In the genomic region with DNA sequence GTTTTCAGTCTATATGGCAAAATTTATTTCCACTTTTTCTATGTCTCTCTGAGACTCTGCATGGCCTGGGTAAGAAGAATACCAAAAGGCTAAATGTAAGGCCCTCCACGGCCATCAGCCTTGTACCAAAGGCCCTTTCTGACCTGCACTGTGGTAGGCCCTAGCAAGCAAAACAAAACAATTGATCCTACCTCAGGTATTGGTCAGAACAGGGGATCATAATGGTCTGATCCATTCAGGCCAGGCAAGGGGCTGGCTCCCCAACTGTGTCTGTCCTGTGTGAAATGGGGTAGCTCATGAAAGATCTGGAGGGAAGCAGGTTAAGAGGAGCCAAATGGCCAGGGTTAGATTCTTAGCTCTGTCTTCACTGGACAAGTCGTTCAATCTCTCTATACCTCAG, we compare ENCODE assay signal across 23 cellular contexts.
"Had no signal": no experiment of that assay in that cellular context is flagged by ENCODE, and none has a peak within 500 bp of the region (broad histone marks: within the 10 kb centered on the region; RNA-seq: fewer than 3 reads in every experiment).

No MANE protein-coding gene starts in this region.

- H3K36me3 Mint-ChIP-seq: memory B cell; mesothelial cell of epicardium; naive thymus-derived CD4-positive, alpha-beta T cell; stimulated activated effector memory CD8-positive, alpha-beta T cell treated with anti-CD3 and anti-CD28 coated beads, Interleukin-12 subunit alpha, Interleukin-12 subunit beta, amount 100 ng/mL, for 72 hours had no signal

- H3K4me3 ChIP-seq: coronary artery, lung, mucosa of descending colon, psoas muscle, sigmoid colon, stomach, thyroid gland, vagina had no signal

- DNase-seq: effector memory CD8-positive, alpha-beta T cell; kidney; mucosa of descending colon; naive thymus-derived CD4-positive, alpha-beta T cell; nucleus accumbens; posterior cingulate gyrus; psoas muscle; right cardiac atrium; sigmoid colon; stimulated activated CD4-positive, alpha-beta T cell treated with anti-CD3 and anti-CD28 coated beads, Interleukin-2, amount 100 ng/mL, for 24 hours; stimulated activated CD4-positive, alpha-beta T cell treated with anti-CD3 and anti-CD28 coated beads, Interleukin-4, amount 100 ng/mL, for 24 hours; stimulated activated naive CD4-positive, alpha-beta T cell treated with Interleukin-2 at 50 U/mL for 16 hours; stomach; thyroid gland; trophoblast cell had no signal

- H3K36me3 ChIP-seq: sigmoid colon, stomach, thyroid gland, vagina had no signal

- ATAC-seq: effector memory CD8-positive, alpha-beta T cell; left lobe of liver; mucosa of descending colon; naive thymus-derived CD4-positive, alpha-beta T cell; psoas muscle; right cardiac atrium; stimulated activated effector memory CD8-positive, alpha-beta T cell treated with anti-CD3 and anti-CD28 coated beads, Interleukin-12 subunit alpha, Interleukin-12 subunit beta, amount 100 ng/mL, for 72 hours had no signal

- H3K9me3 ChIP-seq: mucosa of descending colon, psoas muscle, sigmoid colon, stomach, thyroid gland, vagina had no signal

- H3K4me1 Mint-ChIP-seq: memory B cell; naive thymus-derived CD4-positive, alpha-beta T cell; stimulated activated effector memory CD8-positive, alpha-beta T cell treated with anti-CD3 and anti-CD28 coated beads, Interleukin-12 subunit alpha, Interleukin-12 subunit beta, amount 100 ng/mL, for 72 hours had no signal

- H3K4me1 ChIP-seq: psoas muscle, vagina had no signal

- H3K4me3 Mint-ChIP-seq: effector memory CD8-positive, alpha-beta T cell; memory B cell; mesothelial cell of epicardium; naive thymus-derived CD4-positive, alpha-beta T cell; nephron; stimulated activated effector memory CD8-positive, alpha-beta T cell treated with anti-CD3 and anti-CD28 coated beads, Interleukin-12 subunit alpha, Interleukin-12 subunit beta, amount 100 ng/mL, for 72 hours had no signal

- H3K27ac ChIP-seq: coronary artery, psoas muscle, sigmoid colon, stomach, thyroid gland, vagina had no signal

- H3K9me3 Mint-ChIP-seq: effector memory CD8-positive, alpha-beta T cell; memory B cell; mesothelial cell of epicardium; naive thymus-derived CD4-positive, alpha-beta T cell; stimulated activated effector memory CD8-positive, alpha-beta T cell treated with anti-CD3 and anti-CD28 coated beads, Interleukin-12 subunit alpha, Interleukin-12 subunit beta, amount 100 ng/mL, for 72 hours had no signal

- H3K27me3 ChIP-seq: sigmoid colon, stomach, thyroid gland, vagina had no signal

- H3K27ac Mint-ChIP-seq: effector memory CD8-positive, alpha-beta T cell; memory B cell; naive thymus-derived CD4-positive, alpha-beta T cell; stimulated activated effector memory CD8-positive, alpha-beta T cell treated with anti-CD3 and anti-CD28 coated beads, Interleukin-12 subunit alpha, Interleukin-12 subunit beta, amount 100 ng/mL, for 72 hours had no signal
